Comparison of ENCODE assay signal across 2 cellular contexts in the genomic region with DNA sequence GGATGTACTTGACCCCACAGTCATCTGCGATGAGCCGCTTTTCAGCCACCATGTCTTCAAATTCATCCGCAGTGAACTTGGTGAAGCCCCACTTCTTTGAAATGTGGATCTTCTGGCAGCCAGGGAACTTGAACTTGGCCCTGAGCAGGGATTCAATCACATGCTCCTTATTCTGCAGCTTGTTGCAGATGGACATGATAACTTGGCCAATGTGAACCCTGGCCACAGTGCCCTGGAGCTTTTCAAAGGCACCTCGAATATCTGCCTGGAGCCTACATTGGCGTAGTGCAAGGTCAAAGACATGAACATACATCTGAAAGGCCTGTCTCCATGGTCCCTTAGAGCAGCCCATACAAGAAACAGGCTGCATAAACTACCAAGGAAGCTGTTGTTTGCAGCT.
TF ChIP-seq lines count a peak whose summit lies in the region.

No MANE protein-coding gene starts in this region.

TF ChIP-seq in GM23338, 12 proteins besides CTCF, POLR2A, EP300 and RAD21 (continues in another document):
- TF ChIP-seq POLR2AphosphoS5 (IDR thresholded peaks at IDR 0.05; ENCODE audit: low read depth) = no peak
- TF ChIP-seq, protein P1, sequence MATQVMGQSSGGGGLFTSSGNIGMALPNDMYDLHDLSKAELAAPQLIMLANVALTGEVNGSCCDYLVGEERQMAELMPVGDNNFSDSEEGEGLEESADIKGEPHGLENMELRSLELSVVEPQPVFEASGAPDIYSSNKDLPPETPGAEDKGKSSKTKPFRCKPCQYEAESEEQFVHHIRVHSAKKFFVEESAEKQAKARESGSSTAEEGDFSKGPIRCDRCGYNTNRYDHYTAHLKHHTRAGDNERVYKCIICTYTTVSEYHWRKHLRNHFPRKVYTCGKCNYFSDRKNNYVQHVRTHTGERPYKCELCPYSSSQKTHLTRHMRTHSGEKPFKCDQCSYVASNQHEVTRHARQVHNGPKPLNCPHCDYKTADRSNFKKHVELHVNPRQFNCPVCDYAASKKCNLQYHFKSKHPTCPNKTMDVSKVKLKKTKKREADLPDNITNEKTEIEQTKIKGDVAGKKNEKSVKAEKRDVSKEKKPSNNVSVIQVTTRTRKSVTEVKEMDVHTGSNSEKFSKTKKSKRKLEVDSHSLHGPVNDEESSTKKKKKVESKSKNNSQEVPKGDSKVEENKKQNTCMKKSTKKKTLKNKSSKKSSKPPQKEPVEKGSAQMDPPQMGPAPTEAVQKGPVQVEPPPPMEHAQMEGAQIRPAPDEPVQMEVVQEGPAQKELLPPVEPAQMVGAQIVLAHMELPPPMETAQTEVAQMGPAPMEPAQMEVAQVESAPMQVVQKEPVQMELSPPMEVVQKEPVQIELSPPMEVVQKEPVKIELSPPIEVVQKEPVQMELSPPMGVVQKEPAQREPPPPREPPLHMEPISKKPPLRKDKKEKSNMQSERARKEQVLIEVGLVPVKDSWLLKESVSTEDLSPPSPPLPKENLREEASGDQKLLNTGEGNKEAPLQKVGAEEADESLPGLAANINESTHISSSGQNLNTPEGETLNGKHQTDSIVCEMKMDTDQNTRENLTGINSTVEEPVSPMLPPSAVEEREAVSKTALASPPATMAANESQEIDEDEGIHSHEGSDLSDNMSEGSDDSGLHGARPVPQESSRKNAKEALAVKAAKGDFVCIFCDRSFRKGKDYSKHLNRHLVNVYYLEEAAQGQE (IDR thresholded peaks at IDR 0.05; ENCODE audit: unreplicated experiment) = no peak
- TF ChIP-seq CREB1 (CRISPR knock-in tag; IDR thresholded peaks at IDR 0.05; ENCODE audit: low read depth) = no peak
- TF ChIP-seq ZNF114 (CRISPR knock-in tag; IDR thresholded peaks at IDR 0.05) = no peak
- TF ChIP-seq, protein P2, sequence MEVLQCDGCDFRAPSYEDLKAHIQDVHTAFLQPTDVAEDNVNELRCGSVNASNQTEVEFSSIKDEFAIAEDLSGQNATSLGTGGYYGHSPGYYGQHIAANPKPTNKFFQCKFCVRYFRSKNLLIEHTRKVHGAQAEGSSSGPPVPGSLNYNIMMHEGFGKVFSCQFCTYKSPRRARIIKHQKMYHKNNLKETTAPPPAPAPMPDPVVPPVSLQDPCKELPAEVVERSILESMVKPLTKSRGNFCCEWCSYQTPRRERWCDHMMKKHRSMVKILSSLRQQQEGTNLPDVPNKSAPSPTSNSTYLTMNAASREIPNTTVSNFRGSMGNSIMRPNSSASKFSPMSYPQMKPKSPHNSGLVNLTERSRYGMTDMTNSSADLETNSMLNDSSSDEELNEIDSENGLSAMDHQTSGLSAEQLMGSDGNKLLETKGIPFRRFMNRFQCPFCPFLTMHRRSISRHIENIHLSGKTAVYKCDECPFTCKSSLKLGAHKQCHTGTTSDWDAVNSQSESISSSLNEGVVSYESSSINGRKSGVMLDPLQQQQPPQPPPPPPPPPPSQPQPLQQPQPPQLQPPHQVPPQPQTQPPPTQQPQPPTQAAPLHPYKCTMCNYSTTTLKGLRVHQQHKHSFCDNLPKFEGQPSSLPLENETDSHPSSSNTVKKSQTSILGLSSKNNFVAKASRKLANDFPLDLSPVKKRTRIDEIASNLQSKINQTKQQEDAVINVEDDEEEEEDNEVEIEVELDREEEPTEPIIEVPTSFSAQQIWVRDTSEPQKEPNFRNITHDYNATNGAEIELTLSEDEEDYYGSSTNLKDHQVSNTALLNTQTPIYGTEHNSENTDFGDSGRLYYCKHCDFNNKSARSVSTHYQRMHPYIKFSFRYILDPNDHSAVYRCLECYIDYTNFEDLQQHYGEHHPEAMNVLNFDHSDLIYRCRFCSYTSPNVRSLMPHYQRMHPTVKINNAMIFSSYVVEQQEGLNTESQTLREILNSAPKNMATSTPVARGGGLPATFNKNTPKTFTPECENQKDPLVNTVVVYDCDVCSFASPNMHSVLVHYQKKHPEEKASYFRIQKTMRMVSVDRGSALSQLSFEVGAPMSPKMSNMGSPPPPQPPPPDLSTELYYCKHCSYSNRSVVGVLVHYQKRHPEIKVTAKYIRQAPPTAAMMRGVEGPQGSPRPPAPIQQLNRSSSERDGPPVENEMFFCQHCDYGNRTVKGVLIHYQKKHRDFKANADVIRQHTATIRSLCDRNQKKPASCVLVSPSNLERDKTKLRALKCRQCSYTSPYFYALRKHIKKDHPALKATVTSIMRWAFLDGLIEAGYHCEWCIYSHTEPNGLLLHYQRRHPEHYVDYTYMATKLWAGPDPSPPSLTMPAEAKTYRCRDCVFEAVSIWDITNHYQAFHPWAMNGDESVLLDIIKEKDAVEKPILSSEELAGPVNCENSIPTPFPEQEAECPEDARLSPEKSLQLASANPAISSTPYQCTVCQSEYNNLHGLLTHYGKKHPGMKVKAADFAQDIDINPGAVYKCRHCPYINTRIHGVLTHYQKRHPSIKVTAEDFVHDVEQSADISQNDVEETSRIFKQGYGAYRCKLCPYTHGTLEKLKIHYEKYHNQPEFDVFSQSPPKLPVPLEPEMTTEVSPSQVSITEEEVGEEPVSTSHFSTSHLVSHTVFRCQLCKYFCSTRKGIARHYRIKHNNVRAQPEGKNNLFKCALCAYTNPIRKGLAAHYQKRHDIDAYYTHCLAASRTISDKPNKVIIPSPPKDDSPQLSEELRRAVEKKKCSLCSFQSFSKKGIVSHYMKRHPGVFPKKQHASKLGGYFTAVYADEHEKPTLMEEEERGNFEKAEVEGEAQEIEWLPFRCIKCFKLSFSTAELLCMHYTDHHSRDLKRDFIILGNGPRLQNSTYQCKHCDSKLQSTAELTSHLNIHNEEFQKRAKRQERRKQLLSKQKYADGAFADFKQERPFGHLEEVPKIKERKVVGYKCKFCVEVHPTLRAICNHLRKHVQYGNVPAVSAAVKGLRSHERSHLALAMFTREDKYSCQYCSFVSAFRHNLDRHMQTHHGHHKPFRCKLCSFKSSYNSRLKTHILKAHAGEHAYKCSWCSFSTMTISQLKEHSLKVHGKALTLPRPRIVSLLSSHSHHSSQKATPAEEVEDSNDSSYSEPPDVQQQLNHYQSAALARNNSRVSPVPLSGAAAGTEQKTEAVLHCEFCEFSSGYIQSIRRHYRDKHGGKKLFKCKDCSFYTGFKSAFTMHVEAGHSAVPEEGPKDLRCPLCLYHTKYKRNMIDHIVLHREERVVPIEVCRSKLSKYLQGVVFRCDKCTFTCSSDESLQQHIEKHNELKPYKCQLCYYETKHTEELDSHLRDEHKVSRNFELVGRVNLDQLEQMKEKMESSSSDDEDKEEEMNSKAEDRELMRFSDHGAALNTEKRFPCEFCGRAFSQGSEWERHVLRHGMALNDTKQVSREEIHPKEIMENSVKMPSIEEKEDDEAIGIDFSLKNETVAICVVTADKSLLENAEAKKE (CRISPR knock-in tag; IDR thresholded peaks at IDR 0.05) = no peak
- TF ChIP-seq STAT1 (IDR thresholded peaks at IDR 0.05; ENCODE audit: unreplicated experiment) = no peak
- TF ChIP-seq, protein P3, sequence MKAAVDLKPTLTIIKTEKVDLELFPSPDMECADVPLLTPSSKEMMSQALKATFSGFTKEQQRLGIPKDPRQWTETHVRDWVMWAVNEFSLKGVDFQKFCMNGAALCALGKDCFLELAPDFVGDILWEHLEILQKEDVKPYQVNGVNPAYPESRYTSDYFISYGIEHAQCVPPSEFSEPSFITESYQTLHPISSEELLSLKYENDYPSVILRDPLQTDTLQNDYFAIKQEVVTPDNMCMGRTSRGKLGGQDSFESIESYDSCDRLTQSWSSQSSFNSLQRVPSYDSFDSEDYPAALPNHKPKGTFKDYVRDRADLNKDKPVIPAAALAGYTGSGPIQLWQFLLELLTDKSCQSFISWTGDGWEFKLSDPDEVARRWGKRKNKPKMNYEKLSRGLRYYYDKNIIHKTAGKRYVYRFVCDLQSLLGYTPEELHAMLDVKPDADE (IDR thresholded peaks at IDR 0.05) = no peak
- no peak for TF ChIP-seq ZNF331 (CRISPR knock-in tag; IDR thresholded peaks at IDR 0.05; ENCODE audit: low read depth)
- no peak for TF ChIP-seq JUNB (IDR thresholded peaks at IDR 0.05; ENCODE audit: unreplicated experiment)
- no peak for TF ChIP-seq EZH2 (IDR thresholded peaks at IDR 0.05; ENCODE audit: low read depth, unreplicated experiment)

TF ChIP-seq in K562, 482 proteins besides CTCF, POLR2A, EP300 and RAD21:
- no peak for TF ChIP-seq POLR3G (IDR thresholded peaks at IDR 0.05; ENCODE audit: extremely low read depth, insufficient read length, insufficient replicate concordance)
- no peak for TF ChIP-seq MCM3 (IDR thresholded peaks at IDR 0.05)
- no peak for TF ChIP-seq PRMT5 (CRISPR knock-in tag; IDR thresholded peaks at IDR 0.05)
- TF ChIP-seq PURB (CRISPR knock-in tag; IDR thresholded peaks at IDR 0.05; ENCODE audit: low read depth) = no peak
- no peak for TF ChIP-seq MECOM (CRISPR knock-in tag; IDR thresholded peaks at IDR 0.05)
- no peak for TF ChIP-seq GATAD2B (IDR thresholded peaks at IDR 0.05; ENCODE audit: borderline replicate concordance)
- no peak for TF ChIP-seq NRF1 (conservative IDR thresholded peaks at IDR 0.05 in 1 of 2, IDR thresholded peaks at IDR 0.05 in 1 of 2)
- TF ChIP-seq, protein P4, sequence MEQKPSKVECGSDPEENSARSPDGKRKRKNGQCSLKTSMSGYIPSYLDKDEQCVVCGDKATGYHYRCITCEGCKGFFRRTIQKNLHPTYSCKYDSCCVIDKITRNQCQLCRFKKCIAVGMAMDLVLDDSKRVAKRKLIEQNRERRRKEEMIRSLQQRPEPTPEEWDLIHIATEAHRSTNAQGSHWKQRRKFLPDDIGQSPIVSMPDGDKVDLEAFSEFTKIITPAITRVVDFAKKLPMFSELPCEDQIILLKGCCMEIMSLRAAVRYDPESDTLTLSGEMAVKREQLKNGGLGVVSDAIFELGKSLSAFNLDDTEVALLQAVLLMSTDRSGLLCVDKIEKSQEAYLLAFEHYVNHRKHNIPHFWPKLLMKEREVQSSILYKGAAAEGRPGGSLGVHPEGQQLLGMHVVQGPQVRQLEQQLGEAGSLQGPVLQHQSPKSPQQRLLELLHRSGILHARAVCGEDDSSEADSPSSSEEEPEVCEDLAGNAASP (IDR thresholded peaks at IDR 0.05) = no peak
- no peak for TF ChIP-seq CEBPG (CRISPR knock-in tag; IDR thresholded peaks at IDR 0.05)
- no peak for TF ChIP-seq CEBPG (tag; conservative IDR thresholded peaks at IDR 0.05 in 1 of 2, IDR thresholded peaks at IDR 0.05 in 1 of 2)
- TF ChIP-seq SMC3 (conservative IDR thresholded peaks at IDR 0.05; ENCODE audit: insufficient read depth, low read depth, low read length) = no peak
- TF ChIP-seq ZNF707 (CRISPR knock-in tag; conservative IDR thresholded peaks at IDR 0.05) = no peak
